ENCODE assay signal across 8 cellular contexts in genomic region chr2:119240311-119241204, GRCh38. TPM values are rescaled to one million over a fixed set of nuclear protein-coding genes. Genes with fewer than 3 reads are reported as not detected.
DNase-seq lines count a peak whose midpoint lies in the region; ATAC-seq lines count a peak whose summit lies in the region.

No MANE protein-coding gene starts in this region.

- DNase-seq in AG08396 (ENCODE audit: low spot score) (peak; percentile 87), NCI-H1105 (lab: John Stamatoyannopoulos, UW) (peak; percentile 84), amniotic epithelial cell (ENCODE audit: low read depth) (peak; percentile 49), iris pigment epithelial cell (ENCODE audit: low read depth) (peak; percentile 85), aorta (peak in 1 of 2 donors; percentile 78), T1000 (lab: John Stamatoyannopoulos, UW) (no peak)
- DNase-seq in activated naive CD4-positive, alpha-beta T cell (lab: John Stamatoyannopoulos, UW), result no peak

- peaks cover 0 to 1% of the 10 kb centered on the region in 2 donors for H3K4me1 ChIP-seq in aorta (ENCODE audit: control insufficient read depth in 1 of 2, insufficient read depth in 2 of 2, low read length in 2 of 2)

- H3K27ac ChIP-seq in aorta (ENCODE audit: low read depth in 1 of 2, low read length in 2 of 2), result peak overlapping the region in 1 of 2 donors; percentile 87

- no peaks in the 10 kb centered on the region for H3K9me3 ChIP-seq in aorta (ENCODE audit: control insufficient read depth, low read length)

- H3K27me3 ChIP-seq in aorta (ENCODE audit: control insufficient read depth in 1 of 2, insufficient read depth in 2 of 2, low read length in 1 of 2), result no peaks in the 10 kb centered on the region

- intact Hi-C loops in aorta (cut with DNase I), result loop anchor here in 1 of 2 donors (5.0 kb wide), 1 partner anchor 127 kb away; the partner anchor contains the start of genes C2orf76 and DBI

- ATAC-seq in aorta (ENCODE audit: low FRiP score) (peak; percentile 52), GM18858 (IDR thresholded peaks at IDR 0.05; ENCODE audit: unreplicated experiment) (no peak)

- 29 to 40% methylated on average over 12 to 15 of the region's 15 CpGs for WGBS in aorta, 2 donors

- H3K4me3 ChIP-seq in aorta (ENCODE audit: low read length in 2 of 2), result no peak overlapping the region

- no peaks in the 10 kb centered on the region for H3K36me3 ChIP-seq in aorta (ENCODE audit: control insufficient read depth in 1 of 2, insufficient read depth in 2 of 2, low read length in 1 of 2)

RNA-seq across cellular contexts. Expression of gene STEAP3, which starts 16.9 kb away (rescaled TPM):
- 10 to 100 TPM in 1 of 2 donors, 1 to 10 TPM in 1; 8.0 to 20.3 TPM for total RNA-seq in aorta
- polyA plus RNA-seq in aorta, result 1 to 10 TPM; 1.9 to 4.6 TPM

Comparison
In these comparisons a context has a peak if more than half of its experiments do, and no peak if none do; other contexts are left out.
1. DNase-seq: peak in AG08396 (single experiment), NCI-H1105 (single experiment), amniotic epithelial cell (single experiment) and iris pigment epithelial cell (single experiment); none in T1000 (single experiment) and activated naive CD4-positive, alpha-beta T cell (0 of 4).